1 cellular context compared by ENCODE assay signal in genomic region chr9:135300346-135301141, GRCh38.
TF ChIP-seq lines count a peak whose summit lies in the region.

No MANE protein-coding gene starts in this region.

TF ChIP-seq in GM23338, 12 proteins besides CTCF, POLR2A, EP300 and RAD21 (continued from another document):
- TF ChIP-seq ETS1 (IDR thresholded peaks at IDR 0.05): no peak
- no peak for TF ChIP-seq JUNB (IDR thresholded peaks at IDR 0.05; ENCODE audit: unreplicated experiment)
